ENCODE assay signal across 1 cellular context in genomic region chr5:10543585-10544040, GRCh38.
TF ChIP-seq lines count a peak whose summit lies in the region.

No MANE protein-coding gene starts in this region.

TF ChIP-seq in K562, 482 proteins besides CTCF, POLR2A, EP300 and RAD21 (continued from another document):
- TF ChIP-seq MEIS2 (IDR thresholded peaks at IDR 0.05; ENCODE audit: partially characterized antibody) (peak; percentile 7), CXXC5 (CRISPR knock-in tag; IDR thresholded peaks at IDR 0.05) (peak; percentile 19; the same call in 1 of the 2 replicates), RBM22 (IDR thresholded peaks at IDR 0.05; ENCODE audit: low read depth, low read length, poor library complexity, severe bottlenecking) (no peak), CBX5 (IDR thresholded peaks at IDR 0.05; ENCODE audit: borderline replicate concordance, low read depth) (no peak), SIN3A (IDR thresholded peaks at IDR 0.05; ENCODE audit: borderline replicate concordance in 2 of 2, control insufficient read depth in 1 of 2, low read depth in 2 of 2, low read length in 2 of 2) (no peak), SNRNP70 (optimal IDR thresholded peaks at IDR 0.05; ENCODE audit: low read depth, low read length) (no peak), PYGO2 (tag; IDR thresholded peaks at IDR 0.05) (no peak), CCNT2 (IDR thresholded peaks at IDR 0.05; ENCODE audit: borderline replicate concordance, extremely low read depth, insufficient read length, low read depth, low read length) (peak; percentile 16), ZNF398 (CRISPR knock-in tag; IDR thresholded peaks at IDR 0.05) (no peak), XRCC4 (IDR thresholded peaks at IDR 0.05; ENCODE audit: extremely low read depth, insufficient read depth, insufficient read length) (no peak), ARNT (IDR thresholded peaks at IDR 0.05) (no peak), REST (CRISPR knock-in tag; IDR thresholded peaks at IDR 0.05; ENCODE audit: low read depth) (no peak)
